In genomic region chr17:74776990-74777389, GRCh38 we compare ENCODE assay signal across 8 cellular contexts. TPM values are rescaled to one million over a fixed set of nuclear protein-coding genes. Genes with fewer than 3 reads are reported as not detected.
DNase-seq lines count a peak whose midpoint lies in the region; ATAC-seq and TF ChIP-seq lines count a peak whose summit lies in the region.

No MANE protein-coding gene starts in this region.

- no peaks in the 10 kb centered on the region for H3K9me2 ChIP-seq in PC-3 (replicated peaks; ENCODE audit: low read length)

- CTCF ChIA-PET in PC-3 (lab: Charles Lee): interaction anchor here (0.5 to 1.2 kb wide), 3 partner anchors 32 to 1136 kb away, joined by 3 to 4 read pairs (median 3); partner anchors contain the start of gene RAB37

- H3K9ac ChIP-seq in DND-41 (ENCODE audit: low read depth, low read length) (peak overlapping the region; percentile 81), PC-3 (ENCODE audit: low read length) (peak overlapping the region; percentile 69), parathyroid adenoma (no peak overlapping the region)

- TF ChIP-seq CTCF in DND-41 (IDR thresholded peaks at IDR 0.05; ENCODE audit: borderline replicate concordance, extremely low read depth, low read length, poor library complexity, severe bottlenecking) (no peak), PC-3 (conservative IDR thresholded peaks at IDR 0.05; ENCODE audit: low read depth, low read length) (no peak), parathyroid adenoma (IDR thresholded peaks at IDR 0.05) (no peak)

- no TSS peak for BruUV-seq in PC-3 (replicated peaks; lab: Mats Ljungman, UMichigan)

- H3K27me3 ChIP-seq in DND-41 (ENCODE audit: insufficient read depth, low read length, poor library complexity) (no peaks in the 10 kb centered on the region), PC-3 (ENCODE audit: low read length) (no peaks in the 10 kb centered on the region), esophagus (ENCODE audit: control insufficient read depth in 1 of 2, insufficient read depth in 2 of 2, low read length in 2 of 2) (no peaks in the 10 kb centered on the region), parathyroid adenoma (ENCODE audit: control insufficient read depth, insufficient read depth, low read length) (no peaks in the 10 kb centered on the region)

- peaks cover 26% of the 10 kb centered on the region; the same call in 1 of the 2 replicates for H4K20me1 ChIP-seq in DND-41 (ENCODE audit: insufficient read depth, low read length)
- no peaks in the 10 kb centered on the region for H4K20me1 ChIP-seq in PC-3 (ENCODE audit: low read length)

- H3K4me1 ChIP-seq in DND-41 (ENCODE audit: insufficient read depth, low read length) (peaks cover 23% of the 10 kb centered on the region), PC-3 (ENCODE audit: insufficient read depth, low read length) (peaks cover 20% of the 10 kb centered on the region), esophagus (ENCODE audit: control insufficient read depth in 2 of 2, insufficient read depth in 2 of 2, low read length in 1 of 2) (peaks cover 0 to 9% of the 10 kb centered on the region in 2 donors), parathyroid adenoma (peaks cover 9% of the 10 kb centered on the region)

- H3K27ac ChIP-seq in DND-41 (ENCODE audit: low read length) (peak overlapping the region; percentile 57), PC-3 (ENCODE audit: low read length) (no peak overlapping the region), esophagus (ENCODE audit: low read depth in 2 of 2, low read length in 1 of 2) (peak overlapping the region in 1 of 2 donors; percentile 59), parathyroid adenoma (no peak overlapping the region)

- peaks cover 30% of the 10 kb centered on the region for H3K36me3 ChIP-seq in DND-41 (ENCODE audit: insufficient read depth, low read length)
- H3K36me3 ChIP-seq in PC-3 (ENCODE audit: low read depth, low read length): peaks cover 22% of the 10 kb centered on the region
- H3K36me3 ChIP-seq in esophagus (ENCODE audit: control insufficient read depth in 2 of 2, insufficient read depth in 2 of 2, low read length in 1 of 2): peaks cover 8 to 15% of the 10 kb centered on the region in 2 donors
- H3K36me3 ChIP-seq in parathyroid adenoma (ENCODE audit: control insufficient read depth, insufficient read depth, low read length): no peaks in the 10 kb centered on the region

- H3K4me2 ChIP-seq in DND-41 (ENCODE audit: insufficient read depth, low read length) (peak overlapping the region; percentile 100), PC-3 (ENCODE audit: low read length) (peak overlapping the region; percentile 97), parathyroid adenoma (ENCODE audit: low read length) (peak overlapping the region; percentile 69)

- H3K9me3 ChIP-seq in DND-41 (ENCODE audit: insufficient read depth, low read length, severe bottlenecking) (no peaks in the 10 kb centered on the region), PC-3 (ENCODE audit: low read length) (no peaks in the 10 kb centered on the region), esophagus (ENCODE audit: control insufficient read depth in 2 of 2, insufficient read depth in 1 of 2, low read depth in 1 of 2, low read length in 1 of 2) (no peaks in the 10 kb centered on the region), parathyroid adenoma (ENCODE audit: control insufficient read depth, low read length) (no peaks in the 10 kb centered on the region)

- POLR2A ChIA-PET in PC-3 (lab: Charles Lee; ENCODE audit: unreplicated experiment): interaction anchor here (0.5 kb wide), 1 partner anchor 35 kb away, joined by 6 read pairs; no protein-coding TSS in a partner anchor

- ATAC-seq in DND-41 (ENCODE audit: insufficient read depth, low read depth) (no peak), PC-3 (peak; percentile 5)

- H3F3A ChIP-seq in PC-3 (ENCODE audit: low read length, unreplicated experiment): no peaks in the 10 kb centered on the region

- DNase-seq in DND-41: no peak
- no peak for DNase-seq in PC-3
- DNase-seq in DMS114 treated with DMSO at 0.1 percent for 48 hours (lab: John Stamatoyannopoulos, UW; ENCODE audit: unreplicated experiment): no peak
- DNase-seq in NCI-H187 treated with DMSO at 0.1 percent for 48 hours (lab: John Stamatoyannopoulos, UW): no peak
- no peak for DNase-seq in HT-29 (ENCODE audit: low spot score)
- DNase-seq in head of caudate nucleus: no peak

- H3K4me3 ChIP-seq in DND-41 (ENCODE audit: low read depth in 1 of 2, low read length in 2 of 2) (peak overlapping the region; percentile 87 to 90; a peak in 3 of 4 replicates), PC-3 (ENCODE audit: low read length) (peak overlapping the region; percentile 83), esophagus (ENCODE audit: low read depth in 1 of 2, low read length in 2 of 2) (peak overlapping the region; percentile 73 to 85), parathyroid adenoma (ENCODE audit: low read depth, low read length) (peak overlapping the region; percentile 86)

- WGBS in esophagus, 2 donors: 32 to 37% methylated on average over 10 of the region's 10 CpGs

- H2AFZ ChIP-seq in DND-41 (ENCODE audit: low read depth, low read length) (peak overlapping the region; percentile 86), PC-3 (ENCODE audit: low read length) (peak overlapping the region; percentile 69), parathyroid adenoma (peak overlapping the region; percentile 80)

- intact Hi-C loops in PC-3 (cut with micrococcal nuclease) (loop anchor here (2.0 kb wide), 1 partner anchor 28 kb away; the partner anchor contains the start of gene NHERF1), head of caudate nucleus (cut with DNase I) (no loop called here)

- H3K79me2 ChIP-seq in DND-41 (ENCODE audit: insufficient read depth, low read length) (peaks cover 44% of the 10 kb centered on the region), PC-3 (ENCODE audit: low read length) (peaks cover 40% of the 10 kb centered on the region), parathyroid adenoma (peaks cover 15% of the 10 kb centered on the region)

RNA-seq across cellular contexts. Expression of gene NAT9, which starts 0.8 kb away (rescaled TPM):
- 47.2 and 55.4 TPM in 2 replicates for total RNA-seq in PC-3 (2014; rRNA removed)
- polyA plus RNA-seq in esophagus: 10 to 100 TPM; 19.7 to 25.6 TPM
- 49.5 and 50.4 TPM in 2 replicates for total RNA-seq in HT-29 (2014; rRNA removed; shearing (Covaris generic))

RNA-seq across cellular contexts. Expression of gene NHERF1, which starts 28.6 kb away (rescaled TPM):
- 75.0 and 116 TPM in 2 replicates for total RNA-seq in PC-3 (2014; rRNA removed)
- polyA plus RNA-seq in esophagus: 100 to 1,000 TPM; 108 to 224 TPM
- total RNA-seq in HT-29 (2014; rRNA removed; shearing (Covaris generic)): 298 and 304 TPM in 2 replicates

RNA-seq across cellular contexts. Expression of gene RAB37, which starts 39.9 kb away (rescaled TPM):
- 0.17 and 0.66 TPM in 2 replicates for total RNA-seq in PC-3 (2014; rRNA removed)
- polyA plus RNA-seq in esophagus: under 1 TPM; 0.66 to 0.86 TPM
- total RNA-seq in HT-29 (2014; rRNA removed; shearing (Covaris generic)): 0.55 and 1.0 TPM in 2 replicates
